Comparison of ENCODE assay signal across 22 cellular contexts in the genomic region with DNA sequence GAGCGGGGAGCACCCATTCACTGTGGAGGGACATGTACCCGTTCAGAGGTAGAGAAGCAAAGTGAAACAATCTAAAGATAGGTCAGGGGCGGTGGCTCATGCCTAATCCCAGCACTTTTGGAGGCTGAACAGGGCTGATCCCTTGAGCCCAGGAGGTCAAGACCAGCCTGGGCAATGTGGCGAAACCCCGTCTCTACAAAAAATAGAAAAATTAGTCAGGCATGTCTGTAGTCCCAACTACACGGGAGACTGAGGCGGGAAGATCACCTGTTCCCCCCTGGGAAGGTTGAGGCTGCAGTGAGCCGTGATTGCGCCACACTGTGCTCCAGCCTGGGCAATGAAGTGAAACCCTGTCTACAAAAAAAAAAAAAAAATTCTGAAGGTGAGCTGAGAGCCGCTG. TPM values are rescaled to one million over a fixed set of nuclear protein-coding genes. Genes with fewer than 3 reads are reported as not detected.
DNase-seq lines count a peak whose midpoint lies in the region; ATAC-seq and TF ChIP-seq lines count a peak whose summit lies in the region.
"Had no signal": no experiment of that assay in that cellular context is flagged by ENCODE, and none has a peak within 500 bp of the region (broad histone marks: within the 10 kb centered on the region; RNA-seq: fewer than 3 reads in every experiment).

No MANE protein-coding gene starts in this region.

- no peaks in the 10 kb centered on the region for H3K36me3 ChIP-seq in OCI-LY1 (ENCODE audit: insufficient read depth, low read length)
- H3K36me3 ChIP-seq: colonic mucosa, gastroesophageal sphincter, tibial artery had no signal

- DNase-seq in GM12865 (ENCODE audit: low read depth) (peak; percentile 30), osteocyte (ENCODE audit: extremely low spot score, unreplicated experiment) (no peak), NCI-H82 (lab: John Stamatoyannopoulos, UW) (no peak), NCI-H1436 (lab: John Stamatoyannopoulos, UW) (no peak)
- DNase-seq: activated CD4-positive, alpha-beta T cell treated with anti-CD3 and anti-CD28 coated beads for 4 hours; activated naive CD4-positive, alpha-beta T cell treated with anti-CD3 and anti-CD28 coated beads, Interleukin-2, amount 10 ng/mL, durations not matched to agents 7 days and 5 days; colonic mucosa; NCI-H1436 treated with DMSO at 0.1 percent for 48 hours; NCI-H226; SIG-M5; stimulated activated CD4-positive, alpha-beta T cell treated with anti-CD3 and anti-CD28 coated beads, Interleukin-12 subunit alpha, Interleukin-12 subunit beta, amount 100 ng/mL, for 4 hours; tibial artery had no signal

- ATAC-seq in HG03520 (IDR thresholded peaks at IDR 0.05; ENCODE audit: unreplicated experiment) (no peak), GM19351 (IDR thresholded peaks at IDR 0.05; ENCODE audit: unreplicated experiment) (no peak)

- H3K4me3 Mint-ChIP-seq in dendritic cell treated with granulocyte-macrophage colony-stimulating factor and Interleukin-4, amounts not matched to agents 40 ng/mL and 50 ng/mL, for 4 days: no peak overlapping the region
- H3K4me3 Mint-ChIP-seq in osteocyte (ENCODE audit: unreplicated experiment): no peak overlapping the region

- H4K20me1 ChIP-seq in OCI-LY1 (ENCODE audit: insufficient read depth, low read length): no peaks in the 10 kb centered on the region

- H3K27ac Mint-ChIP-seq in dendritic cell treated with granulocyte-macrophage colony-stimulating factor and Interleukin-4, amounts not matched to agents 40 ng/mL and 50 ng/mL, for 4 days: peak overlapping the region; percentile 28
- H3K27ac Mint-ChIP-seq in osteocyte (ENCODE audit: unreplicated experiment): peak overlapping the region; percentile 74
- H3K27ac Mint-ChIP-seq: activated naive CD4-positive, alpha-beta T cell treated with anti-CD3 and anti-CD28 coated beads, Interleukin-2, amount 10 ng/mL, durations not matched to agents 7 days and 5 days; stimulated activated effector memory CD8-positive, alpha-beta T cell treated with anti-CD3 and anti-CD28 coated beads, Interleukin-12 subunit alpha, Interleukin-12 subunit beta, amount 100 ng/mL, for 72 hours had no signal

- no peaks in the 10 kb centered on the region for H3K9me3 Mint-ChIP-seq in dendritic cell treated with granulocyte-macrophage colony-stimulating factor and Interleukin-4, amounts not matched to agents 40 ng/mL and 50 ng/mL, for 4 days
- H3K9me3 Mint-ChIP-seq in osteocyte (ENCODE audit: unreplicated experiment): no peaks in the 10 kb centered on the region
- H3K9me3 Mint-ChIP-seq: activated naive CD4-positive, alpha-beta T cell treated with anti-CD3 and anti-CD28 coated beads, Interleukin-2, amount 10 ng/mL, durations not matched to agents 7 days and 5 days; natural killer cell treated with Interleukin-12 subunit alpha and Interleukin-12 subunit beta and Interleukin-15 and Interleukin-18, amount 100 ng/mL, for 72 hours; stimulated activated effector memory CD8-positive, alpha-beta T cell treated with anti-CD3 and anti-CD28 coated beads, Interleukin-12 subunit alpha, Interleukin-12 subunit beta, amount 100 ng/mL, for 72 hours; T-helper 2 cell treated with Interferon-gamma antibody and Interleukin-4, amounts not matched to agents 5 μg/mL and 100 μg/mL, for 36 hours had no signal

- no peak overlapping the region for H3K27ac ChIP-seq in OCI-LY1 (ENCODE audit: low read depth, low read length, poor library complexity, severe bottlenecking)
- H3K27ac ChIP-seq: epithelial cell of prostate had no signal

- no peaks in the 10 kb centered on the region for H3K9me3 ChIP-seq in OCI-LY1 (ENCODE audit: low read length)
- H3K9me3 ChIP-seq: colonic mucosa, gastroesophageal sphincter, tibial artery had no signal

- H2AFZ ChIP-seq in OCI-LY1 (ENCODE audit: low read length): no peak overlapping the region

- H3K79me2 ChIP-seq in OCI-LY1 (ENCODE audit: insufficient read depth, low read length): no peaks in the 10 kb centered on the region

- H3K9ac ChIP-seq in OCI-LY1 (ENCODE audit: low read length): no peak overlapping the region; the same call in 1 of the 2 replicates

- H3K27me3 ChIP-seq in OCI-LY1 (ENCODE audit: insufficient read depth, low read length): no peaks in the 10 kb centered on the region
- H3K27me3 ChIP-seq: colonic mucosa, gastroesophageal sphincter, tibial artery had no signal

- no peaks in the 10 kb centered on the region for H3K36me3 Mint-ChIP-seq in dendritic cell treated with granulocyte-macrophage colony-stimulating factor and Interleukin-4, amounts not matched to agents 40 ng/mL and 50 ng/mL, for 4 days (ENCODE audit: low read depth)
- no peaks in the 10 kb centered on the region for H3K36me3 Mint-ChIP-seq in osteocyte (ENCODE audit: unreplicated experiment)
- H3K36me3 Mint-ChIP-seq: activated naive CD4-positive, alpha-beta T cell treated with anti-CD3 and anti-CD28 coated beads, Interleukin-2, amount 10 ng/mL, durations not matched to agents 7 days and 5 days; natural killer cell treated with Interleukin-12 subunit alpha and Interleukin-12 subunit beta and Interleukin-15 and Interleukin-18, amount 100 ng/mL, for 72 hours; stimulated activated effector memory CD8-positive, alpha-beta T cell treated with anti-CD3 and anti-CD28 coated beads, Interleukin-12 subunit alpha, Interleukin-12 subunit beta, amount 100 ng/mL, for 72 hours had no signal

- no peaks in the 10 kb centered on the region for H3K9me2 ChIP-seq in OCI-LY1 (ENCODE audit: low read depth, low read length)

- peak overlapping the region; percentile 72 for H3K4me2 ChIP-seq in OCI-LY1 (ENCODE audit: low read length)

- H3K4me1 ChIP-seq in OCI-LY1 (ENCODE audit: insufficient read depth, low read length, severe bottlenecking): peaks cover 23% of the 10 kb centered on the region

- peaks cover 9% of the 10 kb centered on the region for H3K27me3 Mint-ChIP-seq in dendritic cell treated with granulocyte-macrophage colony-stimulating factor and Interleukin-4, amounts not matched to agents 40 ng/mL and 50 ng/mL, for 4 days
- H3K27me3 Mint-ChIP-seq in osteocyte (ENCODE audit: unreplicated experiment): peaks cover 2% of the 10 kb centered on the region

- TF ChIP-seq CTCF in GM12865 (IDR thresholded peaks at IDR 0.05; ENCODE audit: insufficient read depth, low read depth, low read length, missing control alignments) (no peak), OCI-LY1 (IDR thresholded peaks at IDR 0.05; ENCODE audit: low read length) (no peak), osteocyte (IDR thresholded peaks at IDR 0.05) (no peak)

- intact Hi-C loops in dendritic cell treated with granulocyte-macrophage colony-stimulating factor and Interleukin-4, amounts not matched to agents 40 ng/mL and 50 ng/mL, for 4 days (cut with micrococcal nuclease): no loop called here

- H3K4me3 ChIP-seq in GM12865 (ENCODE audit: low read depth, low read length) (peak overlapping the region; percentile 54), OCI-LY1 (ENCODE audit: low read depth, low read length, poor library complexity, severe bottlenecking) (peak overlapping the region; percentile 48)
- H3K4me3 ChIP-seq: colonic mucosa, lung had no signal

- H3F3A ChIP-seq in OCI-LY1 (ENCODE audit: insufficient read depth, low read length): no peaks in the 10 kb centered on the region

- H3K4me1 Mint-ChIP-seq in dendritic cell treated with granulocyte-macrophage colony-stimulating factor and Interleukin-4, amounts not matched to agents 40 ng/mL and 50 ng/mL, for 4 days (ENCODE audit: low read depth): peaks cover 46% of the 10 kb centered on the region
- H3K4me1 Mint-ChIP-seq in osteocyte (ENCODE audit: unreplicated experiment): peaks cover 22% of the 10 kb centered on the region

RNA-seq across cellular contexts. Expression of a gene that starts 21.7 kb away (rescaled TPM):
- not detected in 2 replicates for total RNA-seq in osteocyte

RNA-seq across cellular contexts. Expression of a gene that starts 22.8 kb away (rescaled TPM):
- 2.5 and 3.3 TPM in 2 replicates for total RNA-seq in osteocyte

RNA-seq across cellular contexts. Expression of a gene that starts 41.8 kb away (rescaled TPM):
- 102 and 112 TPM in 2 replicates for total RNA-seq in osteocyte
